ENCODE assay signal across 1 cellular context in the genomic region with DNA sequence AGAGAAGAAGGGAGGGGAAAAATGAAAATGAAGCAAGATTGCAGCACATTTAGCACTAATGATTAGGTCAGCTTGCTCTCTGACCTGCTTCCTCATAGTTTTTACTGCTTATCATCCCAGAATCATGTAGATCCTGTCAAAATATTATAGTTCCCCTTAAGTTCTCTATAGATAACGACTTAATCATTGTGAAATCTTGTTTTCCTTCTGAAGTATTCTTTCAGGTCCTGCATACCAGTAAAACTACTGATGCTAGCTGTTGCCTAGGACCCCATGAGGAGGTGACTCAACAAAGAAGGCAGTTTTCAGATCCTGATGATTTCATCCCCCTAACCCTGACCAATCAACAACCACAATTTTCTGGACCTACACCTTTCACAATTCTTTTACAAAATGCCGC.
TF ChIP-seq lines count a peak whose summit lies in the region.

No MANE protein-coding gene starts in this region.

TF ChIP-seq in H1, 55 proteins besides CTCF, POLR2A, EP300 and RAD21 (continued from another document):
- TF ChIP-seq, protein P1, sequence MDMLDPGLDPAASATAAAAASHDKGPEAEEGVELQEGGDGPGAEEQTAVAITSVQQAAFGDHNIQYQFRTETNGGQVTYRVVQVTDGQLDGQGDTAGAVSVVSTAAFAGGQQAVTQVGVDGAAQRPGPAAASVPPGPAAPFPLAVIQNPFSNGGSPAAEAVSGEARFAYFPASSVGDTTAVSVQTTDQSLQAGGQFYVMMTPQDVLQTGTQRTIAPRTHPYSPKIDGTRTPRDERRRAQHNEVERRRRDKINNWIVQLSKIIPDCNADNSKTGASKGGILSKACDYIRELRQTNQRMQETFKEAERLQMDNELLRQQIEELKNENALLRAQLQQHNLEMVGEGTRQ (IDR thresholded peaks at IDR 0.05; ENCODE audit: low read length), result no peak
- no peak for TF ChIP-seq RBBP5 (IDR thresholded peaks at IDR 0.05; ENCODE audit: borderline replicate concordance, low read depth, low read length)
